ENCODE assay signal across 8 cellular contexts in the genomic region with DNA sequence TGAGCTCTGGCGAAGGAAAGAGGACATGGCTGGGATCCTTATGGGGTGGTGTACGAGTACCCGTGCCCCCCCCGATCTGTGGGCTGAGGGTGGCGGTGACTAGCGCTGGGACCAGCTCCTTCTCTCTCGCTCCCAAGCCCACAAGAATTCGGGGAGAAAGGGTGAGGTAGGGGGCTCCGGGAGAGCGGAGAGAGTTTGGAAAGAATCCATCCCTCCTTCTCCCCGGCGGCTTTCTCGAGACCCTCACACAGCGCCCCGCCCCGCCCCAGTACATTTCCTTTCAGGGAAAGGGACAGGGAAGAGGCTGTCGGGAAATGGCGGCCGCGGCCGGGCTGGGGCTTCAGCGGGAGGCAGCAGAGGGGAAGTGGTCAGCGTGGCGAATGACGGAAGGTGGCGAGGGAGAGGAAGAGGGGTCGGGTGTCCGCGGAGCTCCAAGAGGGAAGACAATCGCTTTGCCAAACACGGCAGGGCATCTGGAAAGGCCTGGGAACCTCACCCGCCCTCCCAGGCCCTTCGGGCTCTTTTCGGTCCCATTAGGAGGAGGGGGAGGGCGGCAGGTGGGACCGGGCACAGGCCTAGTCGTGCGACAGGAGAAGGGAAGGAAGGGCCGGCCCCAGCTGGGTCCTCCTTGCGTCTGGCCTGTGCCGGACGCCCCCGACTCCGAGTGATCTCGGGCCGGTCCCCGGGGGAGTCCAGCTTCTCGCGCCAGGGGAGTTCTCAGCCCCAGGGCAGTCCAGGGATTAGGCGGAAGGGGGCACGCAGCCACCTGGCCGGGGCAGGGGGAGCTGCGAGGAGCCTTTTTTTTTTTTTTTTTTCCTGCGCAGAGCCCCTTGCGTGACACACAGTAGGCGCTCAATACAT. TPM values are rescaled to one million over a fixed set of nuclear protein-coding genes. Genes with fewer than 3 reads are reported as not detected.
A peak's percentile ranks its signal among the peaks of the same experiment; 100 is the strongest.
DNase-seq lines count a peak whose midpoint lies in the region; ATAC-seq and TF ChIP-seq lines count a peak whose summit lies in the region.

No MANE protein-coding gene starts in this region.

- peak overlapping the region; percentile 88 for H3K4me3 Mint-ChIP-seq in activated T-helper 2 cell treated with anti-CD3 and anti-CD28 coated beads, Interferon-gamma antibody, Interleukin-2, Interleukin-4, amounts not matched to agents 10 μg/mL and 5 μg/mL and 100 μg/mL, durations not matched to agents 14 hours and 24 hours and 36 hours (ENCODE audit: low read depth)
- H3K4me3 Mint-ChIP-seq in natural killer cell treated with Interleukin-12 subunit alpha and Interleukin-12 subunit beta and Interleukin-15 and Interleukin-18, amount 100 ng/mL, for 72 hours = peak overlapping the region; percentile 88

- TF ChIP-seq POLR2A in vagina (IDR thresholded peaks at IDR 0.05) = peak in 1 of 2 donors; percentile 9

- peak overlapping the region; percentile 70 for H3K4me2 ChIP-seq in DOHH2 (ENCODE audit: low read length)

- no peaks in the 10 kb centered on the region for H4K20me1 ChIP-seq in DOHH2 (ENCODE audit: control insufficient read depth, insufficient read depth, low read depth, low read length)

- intact Hi-C loops in activated T-helper 2 cell treated with anti-CD3 and anti-CD28 coated beads, Interferon-gamma antibody, Interleukin-2, Interleukin-4, amounts not matched to agents 10 μg/mL and 5 μg/mL and 100 μg/mL, durations not matched to agents 14 hours and 24 hours and 36 hours (cut with micrococcal nuclease) = loop anchor here (5.0 kb wide), 5 partner anchors 69 to 514 kb away; a partner anchor contains a TSS
- intact Hi-C loops in vagina (cut with DNase I) = loop anchor here (10.0 kb wide), 1 partner anchor 137 kb away; a partner anchor contains a TSS

- peaks cover 30% of the 10 kb centered on the region for H3K4me1 Mint-ChIP-seq in activated T-helper 2 cell treated with anti-CD3 and anti-CD28 coated beads, Interferon-gamma antibody, Interleukin-2, Interleukin-4, amounts not matched to agents 10 μg/mL and 5 μg/mL and 100 μg/mL, durations not matched to agents 14 hours and 24 hours and 36 hours (ENCODE audit: low read depth)
- peaks cover 28 to 35% of the 10 kb centered on the region in 2 donors for H3K4me1 Mint-ChIP-seq in natural killer cell treated with Interleukin-12 subunit alpha and Interleukin-12 subunit beta and Interleukin-15 and Interleukin-18, amount 100 ng/mL, for 72 hours (ENCODE audit: low read depth in 2 of 2)

- H3K27ac Mint-ChIP-seq in activated T-helper 2 cell treated with anti-CD3 and anti-CD28 coated beads, Interferon-gamma antibody, Interleukin-2, Interleukin-4, amounts not matched to agents 10 μg/mL and 5 μg/mL and 100 μg/mL, durations not matched to agents 14 hours and 24 hours and 36 hours = peak overlapping the region; percentile 92
- H3K27ac Mint-ChIP-seq in natural killer cell treated with Interleukin-12 subunit alpha and Interleukin-12 subunit beta and Interleukin-15 and Interleukin-18, amount 100 ng/mL, for 72 hours = peak overlapping the region; percentile 97 to 98

- H3K9me3 Mint-ChIP-seq in activated T-helper 2 cell treated with anti-CD3 and anti-CD28 coated beads, Interferon-gamma antibody, Interleukin-2, Interleukin-4, amounts not matched to agents 10 μg/mL and 5 μg/mL and 100 μg/mL, durations not matched to agents 14 hours and 24 hours and 36 hours = no peaks in the 10 kb centered on the region
- no peaks in the 10 kb centered on the region for H3K9me3 Mint-ChIP-seq in natural killer cell treated with Interleukin-12 subunit alpha and Interleukin-12 subunit beta and Interleukin-15 and Interleukin-18, amount 100 ng/mL, for 72 hours

- H3K36me3 ChIP-seq in DOHH2 (ENCODE audit: control insufficient read depth, low read length) (peaks cover 12% of the 10 kb centered on the region), vagina (no peaks in the 10 kb centered on the region)

- no peaks in the 10 kb centered on the region for H3K27me3 Mint-ChIP-seq in activated T-helper 2 cell treated with anti-CD3 and anti-CD28 coated beads, Interferon-gamma antibody, Interleukin-2, Interleukin-4, amounts not matched to agents 10 μg/mL and 5 μg/mL and 100 μg/mL, durations not matched to agents 14 hours and 24 hours and 36 hours (ENCODE audit: low read depth)
- peaks cover 0 to 13% of the 10 kb centered on the region in 2 donors for H3K27me3 Mint-ChIP-seq in natural killer cell treated with Interleukin-12 subunit alpha and Interleukin-12 subunit beta and Interleukin-15 and Interleukin-18, amount 100 ng/mL, for 72 hours

- peaks cover 6% of the 10 kb centered on the region; the same call in 1 of the 2 replicates for H3K79me2 ChIP-seq in DOHH2 (ENCODE audit: control insufficient read depth, low read length)

- peaks cover 6% of the 10 kb centered on the region for H3F3A ChIP-seq in DOHH2 (ENCODE audit: control insufficient read depth, insufficient read depth)

- ATAC-seq in GM21723 (IDR thresholded peaks at IDR 0.05; ENCODE audit: unreplicated experiment) (peak; percentile 49), HG03097 (IDR thresholded peaks at IDR 0.05; ENCODE audit: low FRiP score, unreplicated experiment) (no peak)
- peak; percentile 86 to 87 for ATAC-seq in natural killer cell treated with Interleukin-12 subunit alpha and Interleukin-12 subunit beta and Interleukin-15 and Interleukin-18, amount 100 ng/mL, for 72 hours

- H3K4me3 ChIP-seq in DOHH2 (ENCODE audit: low read length) (peak overlapping the region; percentile 70), fibroblast of mammary gland (ENCODE audit: control insufficient read depth, low read depth, low read length) (peak overlapping the region; percentile 52), vagina (peak overlapping the region; percentile 42 to 58)

- TF ChIP-seq CTCF in DOHH2 (IDR thresholded peaks at IDR 0.05; ENCODE audit: low read depth, low read length, poor library complexity, severe bottlenecking) (no peak), fibroblast of mammary gland (conservative IDR thresholded peaks at IDR 0.05; ENCODE audit: control insufficient read depth, insufficient read depth, low read depth, low read length) (no peak), vagina (IDR thresholded peaks at IDR 0.05) (no peak)

- H3K27ac ChIP-seq in DOHH2 (ENCODE audit: low read depth, low read length) (peak overlapping the region; percentile 1; the same call in 1 of the 2 replicates), vagina (peak overlapping the region; percentile 92)

- no peaks in the 10 kb centered on the region for H3K27me3 ChIP-seq in DOHH2 (ENCODE audit: control insufficient read depth, low read length)
- H3K27me3 ChIP-seq in vagina = no peaks in the 10 kb centered on the region

- no peaks in the 10 kb centered on the region for H3K9me3 ChIP-seq in DOHH2 (ENCODE audit: control insufficient read depth, insufficient read depth, low read length)
- H3K9me3 ChIP-seq in vagina = no peaks in the 10 kb centered on the region

- H3K4me1 ChIP-seq in DOHH2 (ENCODE audit: control insufficient read depth, low read length) (peaks cover 25% of the 10 kb centered on the region), vagina (peaks cover 15% of the 10 kb centered on the region)

- H3K9me2 ChIP-seq in DOHH2 (replicated peaks; ENCODE audit: control insufficient read depth, low read length) = no peaks in the 10 kb centered on the region

- H3K36me3 Mint-ChIP-seq in activated T-helper 2 cell treated with anti-CD3 and anti-CD28 coated beads, Interferon-gamma antibody, Interleukin-2, Interleukin-4, amounts not matched to agents 10 μg/mL and 5 μg/mL and 100 μg/mL, durations not matched to agents 14 hours and 24 hours and 36 hours (ENCODE audit: low read depth) = peaks cover 18% of the 10 kb centered on the region
- H3K36me3 Mint-ChIP-seq in natural killer cell treated with Interleukin-12 subunit alpha and Interleukin-12 subunit beta and Interleukin-15 and Interleukin-18, amount 100 ng/mL, for 72 hours = no peaks in the 10 kb centered on the region

- peak; percentile 14 for DNase-seq in NCI-H1694 (lab: John Stamatoyannopoulos, UW)
- DNase-seq in activated T-helper 2 cell treated with anti-CD3 and anti-CD28 coated beads, Interferon-gamma antibody, Interleukin-2, Interleukin-4, amounts not matched to agents 10 μg/mL and 5 μg/mL and 100 μg/mL, durations not matched to agents 14 hours and 24 hours and 36 hours (ENCODE audit: low spot score) = peak; percentile 14
- no peak for DNase-seq in fibroblast of mammary gland (ENCODE audit: low read depth)
- peak; percentile 80 for DNase-seq in natural killer cell treated with Interleukin-12 subunit alpha and Interleukin-12 subunit beta and Interleukin-15 and Interleukin-18, amount 100 ng/mL, for 72 hours (ENCODE audit: low spot score)
- no peak for DNase-seq in vagina (ENCODE audit: extremely low spot score in 2 of 2)

RNA-seq across cellular contexts. Expression of a gene that starts 10.2 kb away (rescaled TPM):
- 17.5 and 18.0 TPM in 2 replicates for total RNA-seq in activated T-helper 2 cell treated with anti-CD3 and anti-CD28 coated beads, Interferon-gamma antibody, Interleukin-2, Interleukin-4, amounts not matched to agents 10 μg/mL and 5 μg/mL and 100 μg/mL, durations not matched to agents 14 hours and 24 hours and 36 hours
- 10 to 100 TPM; 34.0 to 43.8 TPM for total RNA-seq in natural killer cell treated with Interleukin-12 subunit alpha and Interleukin-12 subunit beta and Interleukin-15 and Interleukin-18, amount 100 ng/mL, for 72 hours
- 43.2 TPM for total RNA-seq in vagina

RNA-seq across cellular contexts. Expression of a gene that starts 10.5 kb away (rescaled TPM):
- 82.9 and 89.1 TPM in 2 replicates for total RNA-seq in activated T-helper 2 cell treated with anti-CD3 and anti-CD28 coated beads, Interferon-gamma antibody, Interleukin-2, Interleukin-4, amounts not matched to agents 10 μg/mL and 5 μg/mL and 100 μg/mL, durations not matched to agents 14 hours and 24 hours and 36 hours
- total RNA-seq in natural killer cell treated with Interleukin-12 subunit alpha and Interleukin-12 subunit beta and Interleukin-15 and Interleukin-18, amount 100 ng/mL, for 72 hours = 10 to 100 TPM; 42.1 to 58.2 TPM
- 15.5 TPM for total RNA-seq in vagina

RNA-seq across cellular contexts. Expression of a gene that starts 27.4 kb away (rescaled TPM):
- 290 and 376 TPM in 2 replicates for total RNA-seq in activated T-helper 2 cell treated with anti-CD3 and anti-CD28 coated beads, Interferon-gamma antibody, Interleukin-2, Interleukin-4, amounts not matched to agents 10 μg/mL and 5 μg/mL and 100 μg/mL, durations not matched to agents 14 hours and 24 hours and 36 hours
- total RNA-seq in natural killer cell treated with Interleukin-12 subunit alpha and Interleukin-12 subunit beta and Interleukin-15 and Interleukin-18, amount 100 ng/mL, for 72 hours = 100 to 1,000 TPM in 1 of 2 donors, 10 to 100 TPM in 1; 62.9 to 148 TPM
- total RNA-seq in vagina = 514 TPM

RNA-seq across cellular contexts. Expression of a gene that starts 32.2 kb away (rescaled TPM):
- total RNA-seq in activated T-helper 2 cell treated with anti-CD3 and anti-CD28 coated beads, Interferon-gamma antibody, Interleukin-2, Interleukin-4, amounts not matched to agents 10 μg/mL and 5 μg/mL and 100 μg/mL, durations not matched to agents 14 hours and 24 hours and 36 hours = 0.11 and 0.25 TPM in 2 replicates
- 1 to 10 TPM in 1 of 2 donors, under 1 TPM in 1; 0.38 to 7.2 TPM for total RNA-seq in natural killer cell treated with Interleukin-12 subunit alpha and Interleukin-12 subunit beta and Interleukin-15 and Interleukin-18, amount 100 ng/mL, for 72 hours
- total RNA-seq in vagina = 4.4 TPM

Comparison
In these comparisons a context has a peak if more than half of its experiments do, and no peak if none do; other contexts are left out.
1. DNase-seq: peak in NCI-H1694 (single experiment), activated T-helper 2 cell treated with anti-CD3 and anti-CD28 coated beads, Interferon-gamma antibody, Interleukin-2, Interleukin-4, amounts not matched to agents 10 μg/mL and 5 μg/mL and 100 μg/mL, durations not matched to agents 14 hours and 24 hours and 36 hours (single experiment) and natural killer cell treated with Interleukin-12 subunit alpha and Interleukin-12 subunit beta and Interleukin-15 and Interleukin-18, amount 100 ng/mL, for 72 hours (single experiment); none in fibroblast of mammary gland (single experiment) and vagina (0 of 2).
2. Peak in every context shown above with its lines, with median percentiles within 50 percentile points of each other: H3K4me3 ChIP-seq.